Comparison of ENCODE assay signal across 13 cellular contexts in the genomic region with DNA sequence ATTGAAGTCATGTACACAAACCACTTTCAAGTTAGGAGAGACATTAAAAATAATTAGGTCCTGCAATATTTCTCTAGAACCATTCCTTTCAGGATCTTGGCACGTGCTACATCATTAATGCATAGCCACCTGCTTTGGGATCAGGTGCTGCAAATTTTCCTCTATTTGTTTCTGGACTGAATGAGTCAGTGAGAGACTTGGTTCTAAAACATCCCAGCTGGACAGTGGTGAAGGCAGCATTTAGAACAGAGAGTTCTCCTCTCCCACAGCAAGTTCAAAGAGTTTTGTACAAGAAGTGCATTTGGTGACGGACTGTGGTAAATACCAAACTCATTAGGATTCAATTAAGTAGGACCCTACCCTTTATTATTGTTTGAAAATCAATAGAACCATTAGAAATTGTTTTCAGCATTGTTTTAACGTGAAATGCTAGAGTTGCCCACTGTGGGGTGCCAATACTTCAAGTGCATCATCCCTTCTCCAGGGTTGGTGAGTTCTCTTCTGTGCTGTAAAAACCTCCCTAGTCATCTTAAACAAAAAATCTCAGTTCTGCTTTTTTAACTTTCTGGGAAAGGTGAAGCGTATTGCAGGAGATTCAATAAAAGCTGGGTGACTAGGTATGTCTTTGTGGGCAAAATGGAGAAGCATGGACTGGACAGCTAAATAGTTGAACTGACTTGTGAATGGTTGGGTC.
DNase-seq lines count a peak whose midpoint lies in the region; ATAC-seq, FAIRE-seq and TF ChIP-seq lines count a peak whose summit lies in the region.
"Had no signal": no experiment of that assay in that cellular context is flagged by ENCODE, and none has a peak within 500 bp of the region (broad histone marks: within the 10 kb centered on the region; RNA-seq: fewer than 3 reads in every experiment).

No MANE protein-coding gene starts in this region.

- DNase-seq in NCI-H1694 treated with DMSO at 0.1 percent for 48 hours (lab: John Stamatoyannopoulos, UW), result peak; percentile 10
- no peak for DNase-seq in NCI-H1694 (lab: John Stamatoyannopoulos, UW)
- peak; percentile 15 for DNase-seq in SK-MEL-5 (ENCODE audit: low read depth, low spot score)
- DNase-seq in fibroblast of peridontal ligament (ENCODE audit: extremely low read depth), result peak; percentile 68
- no peak for DNase-seq in testis
- no peak for DNase-seq in activated CD8-positive, alpha-beta memory T cell treated with anti-CD3 and anti-CD28 coated beads for 24 hours
- no peak for DNase-seq in GM19239 (ENCODE audit: insufficient read length, low spot score)
- DNase-seq: 8988T; H7; nephron progenitor cell; stimulated activated naive CD8-positive, alpha-beta T cell treated with anti-CD3 and anti-CD28 coated beads, Interleukin-15, amount 100 ng/mL, for 72 hours had no signal

- ATAC-seq in HG03460 (IDR thresholded peaks at IDR 0.05; ENCODE audit: unreplicated experiment), result no peak
- ATAC-seq: stimulated activated naive CD8-positive, alpha-beta T cell treated with anti-CD3 and anti-CD28 coated beads, Interleukin-15, amount 100 ng/mL, for 72 hours had no signal

- H3K27me3 ChIP-seq in testis, result no peaks in the 10 kb centered on the region

- peaks cover 7% of the 10 kb centered on the region for H3K4me1 ChIP-seq in testis

- H3K27ac ChIP-seq in testis, result peak overlapping the region; percentile 19 to 82

- no peak for TF ChIP-seq POLR2A in testis (IDR thresholded peaks at IDR 0.05)

- H3K36me3 ChIP-seq in testis (ENCODE audit: low read depth, missing control alignments), result no peaks in the 10 kb centered on the region

- in situ Hi-C loops in SK-MEL-5 (cut with HindIII; ENCODE audit: low pct_unique_long_range_greater_than_20kb, low sequenced_read_pairs), result no loop called here

- TF ChIP-seq CTCF in testis (IDR thresholded peaks at IDR 0.05), result peak in 1 of 3 experiments; percentile 23

- FAIRE-seq in GM19239 (lab: Jason Lieb, UNC), result no peak
- FAIRE-seq: colon had no signal

- H3K4me3 ChIP-seq in testis, result no peak overlapping the region

- 51 to 60% methylated on average over 4 of the region's 4 CpGs for WGBS in testis, 2 donors

- intact Hi-C loops in testis (cut with DNase I; ENCODE audit: low total_unique reads), result no loop called here

- H3K9me3 ChIP-seq in testis, result no peaks in the 10 kb centered on the region

Comparison
In these comparisons a context has a peak if more than half of its experiments do, and no peak if none do; other contexts are left out.
1. DNase-seq: peak in NCI-H1694 treated with DMSO at 0.1 percent for 48 hours (single experiment), SK-MEL-5 (single experiment) and fibroblast of peridontal ligament (single experiment); none in NCI-H1694 (single experiment), testis (single experiment), activated CD8-positive, alpha-beta memory T cell treated with anti-CD3 and anti-CD28 coated beads for 24 hours (single experiment) and GM19239 (single experiment).